In the genomic region with DNA sequence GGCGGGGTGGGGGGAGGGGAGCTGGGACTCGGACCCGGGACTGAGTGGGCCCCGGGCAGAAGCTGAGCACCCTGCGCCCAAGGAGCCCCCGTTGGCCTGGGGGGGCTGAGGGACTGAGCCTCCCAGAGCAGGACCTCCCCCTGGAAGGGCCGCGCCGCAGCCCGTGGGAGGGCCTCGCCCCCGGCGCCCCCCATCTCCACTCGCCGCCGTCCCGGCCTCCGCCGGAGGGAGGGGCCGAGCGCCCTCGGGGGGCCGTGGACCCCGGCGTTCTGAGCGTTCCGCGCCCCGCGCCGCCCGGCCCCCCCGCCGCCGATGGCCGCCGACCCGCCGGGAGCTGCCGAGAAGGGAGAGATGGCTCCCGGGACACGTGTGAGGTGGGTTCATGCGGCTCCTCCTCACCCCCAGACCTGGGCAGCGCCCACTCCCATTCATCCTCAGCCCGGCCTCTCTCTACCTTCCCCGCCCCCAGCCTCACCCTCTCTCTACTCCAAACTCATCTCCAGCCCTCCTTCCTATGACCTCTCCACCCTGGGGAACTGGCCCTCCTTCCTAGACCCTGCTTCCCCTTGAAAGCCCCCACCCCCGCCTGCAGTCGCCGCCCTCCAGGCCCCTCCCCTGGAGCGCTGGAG, we compare ENCODE assay signal across 8 cellular contexts. TPM values are rescaled to one million over a fixed set of nuclear protein-coding genes. Genes with fewer than 3 reads are reported as not detected.
DNase-seq lines count a peak whose midpoint lies in the region; ATAC-seq, FAIRE-seq and TF ChIP-seq lines count a peak whose summit lies in the region.

No MANE protein-coding gene starts in this region.

- peak overlapping the region; percentile 83 for H3K4me3 Mint-ChIP-seq in neural progenitor cell

- peak overlapping the region; percentile 68 to 71 for H3K4me2 ChIP-seq in H1 (ENCODE audit: insufficient read depth in 1 of 2, low read depth in 2 of 2, low read length in 2 of 2)
- peak overlapping the region; percentile 95 for H3K4me2 ChIP-seq in neural progenitor cell

- TF ChIP-seq RAD21 in H1 (IDR thresholded peaks at IDR 0.05 in 1 of 2, conservative IDR thresholded peaks at IDR 0.05 in 1 of 2; ENCODE audit: low read depth in 2 of 2, low read length in 2 of 2) = no peak

- no peak overlapping the region for H2BK12ac ChIP-seq in H1 (ENCODE audit: low read depth, low read length)

- POLR2A ChIA-PET in H1 (lab: Charles Lee; ENCODE audit: partially characterized antibody) = interaction anchor here (1.0 to 8.2 kb wide), 8 partner anchors 13 to 119 kb away, joined by 3 to 105 read pairs (median 8); a partner anchor contains a TSS

- H3K27me3 Mint-ChIP-seq in neural progenitor cell (ENCODE audit: insufficient read depth, low read depth) = peaks cover 17% of the 10 kb centered on the region

- H2AK5ac ChIP-seq in H1 (ENCODE audit: low read depth, low read length) = no peak overlapping the region

- H4K91ac ChIP-seq in H1 (replicated peaks; ENCODE audit: insufficient read length, low read length) = no peak overlapping the region

- H3K4me1 Mint-ChIP-seq in neural progenitor cell = peaks cover 21% of the 10 kb centered on the region

- H3K14ac ChIP-seq in H1 (ENCODE audit: insufficient read length) = no peak overlapping the region

- CTCF ChIA-PET in H1 (lab: Charles Lee; ENCODE audit: partially characterized antibody) = interaction anchor here (3.6 kb wide), 1 partner anchor 11 kb away, joined by 21 read pairs; no protein-coding TSS in a partner anchor

- H2BK20ac ChIP-seq in H1 (ENCODE audit: low read length) = no peak overlapping the region

- H3K4ac ChIP-seq in H1 (replicated peaks; ENCODE audit: insufficient read length, low read depth, low read length) = no peak overlapping the region

- H3K9me3 ChIP-seq in ES-I3 (ENCODE audit: control insufficient read depth, insufficient read depth, low read length) (no peaks in the 10 kb centered on the region), H1 (ENCODE audit: insufficient read depth in 2 of 2, low read depth in 1 of 2, low read length in 1 of 2) (no peaks in the 10 kb centered on the region), neural progenitor cell (ENCODE audit: low read depth) (no peaks in the 10 kb centered on the region)

- H2AFZ ChIP-seq in H1 (ENCODE audit: low read length) (no peak overlapping the region), neural progenitor cell (replicated peaks) (no peak overlapping the region)

- FAIRE-seq in H1 (lab: Jason Lieb, UNC) = no peak

- TF ChIP-seq EP300 in H1 (IDR thresholded peaks at IDR 0.05; ENCODE audit: borderline replicate concordance in 1 of 2, low read depth in 2 of 2, low read length in 2 of 2) = no peak

- peaks cover 4% of the 10 kb centered on the region for H3K79me1 ChIP-seq in H1 (ENCODE audit: low read depth, low read length)

- peak overlapping the region; percentile 49 for H3K9ac ChIP-seq in ES-I3 (ENCODE audit: low read depth, low read length)
- peak overlapping the region in 2 of 4 experiments; percentile 56 to 68; a peak in 5 of 7 replicates for H3K9ac ChIP-seq in H1 (replicated peaks in 1 of 4; ENCODE audit: extremely low read depth in 1 of 4, low read depth in 3 of 4, low read length in 3 of 4)
- peak overlapping the region; percentile 76 for H3K9ac ChIP-seq in neural progenitor cell

- peak overlapping the region; percentile 47 for H3K56ac ChIP-seq in H1 (replicated peaks; ENCODE audit: insufficient read length, low read depth, low read length)

- H3K27ac Mint-ChIP-seq in neural progenitor cell = no peak overlapping the region

- DNase-seq in OCI-M1 (lab: John Stamatoyannopoulos, UW) (peak; percentile 29), H1 (ENCODE audit: low read depth in 1 of 2, low spot score in 2 of 2) (peak in 1 of 2 experiments; percentile 60), neural progenitor cell (ENCODE audit: low spot score) (peak; percentile 62), NCI-H524 (lab: John Stamatoyannopoulos, UW) (no peak)

- ATAC-seq in GM18502 (IDR thresholded peaks at IDR 0.05; ENCODE audit: poor library complexity, unreplicated experiment) = no peak
- ATAC-seq in GM19467 (IDR thresholded peaks at IDR 0.05; ENCODE audit: unreplicated experiment) = no peak
- no peak for ATAC-seq in HG03095 (IDR thresholded peaks at IDR 0.05; ENCODE audit: unreplicated experiment)

- no peaks in the 10 kb centered on the region; the same call in 1 of the 2 replicates for H3K4me1 ChIP-seq in ES-I3 (ENCODE audit: insufficient read depth, low read length)
- peaks cover 0 to 9% (median 2%) of the 10 kb centered on the region in 4 experiments; a peak in 4 of 7 replicates for H3K4me1 ChIP-seq in H1 (replicated peaks in 1 of 4; ENCODE audit: control insufficient read depth in 3 of 4, insufficient read depth in 4 of 4, low read length in 3 of 4)
- H3K4me1 ChIP-seq in neural progenitor cell = no peaks in the 10 kb centered on the region

- H2BK15ac ChIP-seq in H1 (ENCODE audit: low read length) = no peak overlapping the region

- peaks cover 8% of the 10 kb centered on the region; the same call in 1 of the 2 replicates for H3K23me2 ChIP-seq in H1 (ENCODE audit: low read depth, low read length)

- peak overlapping the region; percentile 36 for H4K5ac ChIP-seq in H1 (ENCODE audit: insufficient read length, low read depth, low read length)

- no peak overlapping the region for H2BK120ac ChIP-seq in H1 (replicated peaks; ENCODE audit: low read depth, low read length)

- H3K79me2 ChIP-seq in H1 (ENCODE audit: control insufficient read depth in 1 of 2, insufficient read depth in 2 of 2, low read length in 2 of 2) (peaks cover 0 to 10% of the 10 kb centered on the region in 2 experiments; a peak in 2 of 4 replicates), neural progenitor cell (ENCODE audit: low read depth) (peaks cover 28% of the 10 kb centered on the region)

- H4K20me1 ChIP-seq in H1 (replicated peaks in 1 of 2; ENCODE audit: control insufficient read depth in 1 of 2, insufficient read depth in 2 of 2, low read length in 2 of 2) = peaks cover 2 to 3% of the 10 kb centered on the region in 2 experiments
- peaks cover 30% of the 10 kb centered on the region for H4K20me1 ChIP-seq in neural progenitor cell (ENCODE audit: low read depth)

- no peak overlapping the region; the same call in 1 of the 2 replicates for H3K18ac ChIP-seq in H1 (ENCODE audit: extremely low read depth, low read length)

- peaks cover 2% of the 10 kb centered on the region for H3K36me3 Mint-ChIP-seq in neural progenitor cell

- TF ChIP-seq CTCF in H1 (IDR thresholded peaks at IDR 0.05; ENCODE audit: control extremely low read depth in 1 of 3, insufficient read depth in 1 of 3, low read depth in 1 of 3, low read length in 3 of 3) (no peak), neural progenitor cell (IDR thresholded peaks at IDR 0.05) (no peak)

- H3K23ac ChIP-seq in H1 (ENCODE audit: insufficient read length) = no peak overlapping the region

- H2BK5ac ChIP-seq in H1 (ENCODE audit: low read depth, low read length) = no peak overlapping the region; the same call in 1 of the 2 replicates

- H3F3A ChIP-seq in neural progenitor cell (ENCODE audit: low read depth) = peaks cover 5% of the 10 kb centered on the region

- H3K4me3 ChIP-seq in H1 (ENCODE audit: extremely low read depth in 1 of 4, insufficient read depth in 2 of 4, low read depth in 3 of 4, low read length in 4 of 4) (peak overlapping the region; percentile 49 to 88 (median 62)), neural progenitor cell (peak overlapping the region; percentile 77)

- WGBS in H1 (ENCODE audit: extremely low coverage in 1 of 2, insufficient coverage in 1 of 2, insufficient read length in 1 of 2, insufficient replicate concordance in 2 of 2, low coverage in 1 of 2, low lambda C conversion rate in 2 of 2, missing lambda C conversion rate in 1 of 2), 2 experiments = 0% methylated on average over 1 of the region's 50 CpGs; no CpG with 5 or more reads in 1 of the 2 experiments

- H3K27ac ChIP-seq in H1 (ENCODE audit: low read depth, low read length) = peak overlapping the region; percentile 37; the same call in 1 of the 2 replicates
- H3K27ac ChIP-seq in neural progenitor cell = no peak overlapping the region

- H3K9me3 Mint-ChIP-seq in neural progenitor cell = no peaks in the 10 kb centered on the region

- H3K36me3 ChIP-seq in ES-I3 (ENCODE audit: insufficient read depth, low read length) = no peaks in the 10 kb centered on the region
- peaks cover 0 to 10% (median 3%) of the 10 kb centered on the region in 4 experiments; a peak in 4 of 8 replicates for H3K36me3 ChIP-seq in H1 (ENCODE audit: control insufficient read depth in 2 of 4, insufficient read depth in 4 of 4, low read length in 3 of 4)
- H3K36me3 ChIP-seq in neural progenitor cell = no peaks in the 10 kb centered on the region

- no peaks in the 10 kb centered on the region for H3K27me3 ChIP-seq in H1 (replicated peaks in 1 of 4; ENCODE audit: control insufficient read depth in 3 of 4, extremely low read depth in 1 of 4, insufficient read depth in 3 of 4, low read length in 3 of 4)
- no peaks in the 10 kb centered on the region for H3K27me3 ChIP-seq in neural progenitor cell

- H4K8ac ChIP-seq in H1 (ENCODE audit: extremely low read depth, insufficient read depth, low read length) = peak overlapping the region; percentile 72; the same call in 1 of the 2 replicates

- peak in 1 of 2 experiments; percentile 41; a peak in 1 of 3 replicates for TF ChIP-seq POLR2A in H1 (IDR thresholded peaks at IDR 0.05; ENCODE audit: control extremely low read depth in 1 of 2, low read depth in 2 of 2, low read length in 2 of 2)

RNA-seq across cellular contexts. Expression of a gene that starts 0.8 kb away (rescaled TPM):
- total RNA-seq in H1 (2021; fragmentation: NEBNext Ultra II Directional; extraction: Animal tissue kit (Norgen Biotek cat#: 25700)) = 72.2 and 74.8 TPM in 2 replicates
- polyA plus RNA-seq in H1 (2011; rRNA removed) = 47.2 and 77.3 TPM in 2 replicates
- polyA plus RNA-seq in H1 (2011; cell fraction: cytosol; rRNA removed) = 36.7 TPM
- polyA plus RNA-seq in H1 (2011; cell fraction: nucleus; rRNA removed) = 70.9 TPM
- 35.8 to 54.6 TPM (median 48.7 TPM) in 4 replicates for polyA plus RNA-seq in H1 (2012, experiment 1 of 2)
- 41.4 TPM for polyA plus RNA-seq in H1 (2012, experiment 2 of 2)
- 42.8 TPM for polyA plus RNA-seq in H1 (2013, experiment 1 of 2)
- polyA plus RNA-seq in H1 (2013, experiment 2 of 2) = 45.1 TPM
- polyA minus RNA-seq in H1 (2011; rRNA and poly(A)+ RNA removed) = 9.9 and 13.9 TPM in 2 replicates
- 46.6 TPM for polyA minus RNA-seq in H1 (2011; cell fraction: cytosol; rRNA and poly(A)+ RNA removed)
- 25.4 TPM for polyA minus RNA-seq in H1 (2011; cell fraction: nucleus; rRNA and poly(A)+ RNA removed)
- 9.2 and 76.7 TPM in 2 replicates for total RNA-seq in neural progenitor cell (ENCODE audit: low replicate concordance)

RNA-seq across cellular contexts. Expression of a gene that starts 24.7 kb away (rescaled TPM):
- total RNA-seq in H1 (2021; fragmentation: NEBNext Ultra II Directional; extraction: Animal tissue kit (Norgen Biotek cat#: 25700)) = 8.7 and 10.0 TPM in 2 replicates
- 24.5 and 26.8 TPM in 2 replicates for polyA plus RNA-seq in H1 (2011; rRNA removed)
- polyA plus RNA-seq in H1 (2011; cell fraction: cytosol; rRNA removed) = 15.8 TPM
- polyA plus RNA-seq in H1 (2011; cell fraction: nucleus; rRNA removed) = 15.7 TPM
- 6.0 to 11.3 TPM (median 9.0 TPM) in 4 replicates for polyA plus RNA-seq in H1 (2012, experiment 1 of 2)
- polyA plus RNA-seq in H1 (2012, experiment 2 of 2) = 10.6 TPM
- 10.8 TPM for polyA plus RNA-seq in H1 (2013, experiment 1 of 2)
- polyA plus RNA-seq in H1 (2013, experiment 2 of 2) = 13.1 TPM
- 11.8 and 13.4 TPM in 2 replicates for polyA minus RNA-seq in H1 (2011; rRNA and poly(A)+ RNA removed)
- 6.5 TPM for polyA minus RNA-seq in H1 (2011; cell fraction: cytosol; rRNA and poly(A)+ RNA removed)
- polyA minus RNA-seq in H1 (2011; cell fraction: nucleus; rRNA and poly(A)+ RNA removed) = 8.5 TPM
- total RNA-seq in neural progenitor cell (ENCODE audit: low replicate concordance) = 10.2 and 20.1 TPM in 2 replicates

RNA-seq across cellular contexts. Expression of a gene that starts 27.8 kb away (rescaled TPM):
- 0.77 and 0.97 TPM in 2 replicates for total RNA-seq in H1 (2021; fragmentation: NEBNext Ultra II Directional; extraction: Animal tissue kit (Norgen Biotek cat#: 25700))
- polyA plus RNA-seq in H1 (2011; rRNA removed) = 3.4 and 5.0 TPM in 2 replicates
- 1.3 TPM for polyA plus RNA-seq in H1 (2011; cell fraction: cytosol; rRNA removed)
- polyA plus RNA-seq in H1 (2011; cell fraction: nucleus; rRNA removed) = 3.2 TPM
- 0.50 to 1.1 TPM (median 1.00 TPM) in 4 replicates for polyA plus RNA-seq in H1 (2012, experiment 1 of 2)
- polyA plus RNA-seq in H1 (2012, experiment 2 of 2) = 1.0 TPM
- 1.3 TPM for polyA plus RNA-seq in H1 (2013, experiment 1 of 2)
- 1.6 TPM for polyA plus RNA-seq in H1 (2013, experiment 2 of 2)
- 0.71 and 1.3 TPM in 2 replicates for polyA minus RNA-seq in H1 (2011; rRNA and poly(A)+ RNA removed)
- 0.66 TPM for polyA minus RNA-seq in H1 (2011; cell fraction: cytosol; rRNA and poly(A)+ RNA removed)
- polyA minus RNA-seq in H1 (2011; cell fraction: nucleus; rRNA and poly(A)+ RNA removed) = 2.3 TPM
- total RNA-seq in neural progenitor cell (ENCODE audit: low replicate concordance) = 0.39 and 1.5 TPM in 2 replicates

RNA-seq across cellular contexts. Expression of a gene that starts 30.3 kb away (rescaled TPM):
- 16.5 and 17.2 TPM in 2 replicates for total RNA-seq in H1 (2021; fragmentation: NEBNext Ultra II Directional; extraction: Animal tissue kit (Norgen Biotek cat#: 25700))
- 8.6 and 10.9 TPM in 2 replicates for polyA plus RNA-seq in H1 (2011; rRNA removed)
- polyA plus RNA-seq in H1 (2011; cell fraction: cytosol; rRNA removed) = 11.8 TPM
- 9.4 TPM for polyA plus RNA-seq in H1 (2011; cell fraction: nucleus; rRNA removed)
- polyA plus RNA-seq in H1 (2012, experiment 1 of 2) = 7.8 to 12.6 TPM (median 11.7 TPM) in 4 replicates
- 8.9 TPM for polyA plus RNA-seq in H1 (2012, experiment 2 of 2)
- polyA plus RNA-seq in H1 (2013, experiment 1 of 2) = 19.0 TPM
- polyA plus RNA-seq in H1 (2013, experiment 2 of 2) = 19.9 TPM
- polyA minus RNA-seq in H1 (2011; rRNA and poly(A)+ RNA removed) = 1.2 and 1.8 TPM in 2 replicates
- polyA minus RNA-seq in H1 (2011; cell fraction: cytosol; rRNA and poly(A)+ RNA removed) = 5.0 TPM
- 4.0 TPM for polyA minus RNA-seq in H1 (2011; cell fraction: nucleus; rRNA and poly(A)+ RNA removed)
- total RNA-seq in neural progenitor cell (ENCODE audit: low replicate concordance) = 18.3 and 32.1 TPM in 2 replicates

RNA-seq across cellular contexts. Expression of a gene that starts 33.4 kb away (rescaled TPM):
- total RNA-seq in H1 (2021; fragmentation: NEBNext Ultra II Directional; extraction: Animal tissue kit (Norgen Biotek cat#: 25700)) = 29.0 and 29.6 TPM in 2 replicates
- polyA plus RNA-seq in H1 (2011; rRNA removed) = 4.8 and 8.3 TPM in 2 replicates
- 3.2 TPM for polyA plus RNA-seq in H1 (2011; cell fraction: cytosol; rRNA removed)
- polyA plus RNA-seq in H1 (2011; cell fraction: nucleus; rRNA removed) = 20.7 TPM
- 23.3 to 31.8 TPM (median 27.5 TPM) in 4 replicates for polyA plus RNA-seq in H1 (2012, experiment 1 of 2)
- polyA plus RNA-seq in H1 (2012, experiment 2 of 2) = 13.9 TPM
- 18.4 TPM for polyA plus RNA-seq in H1 (2013, experiment 1 of 2)
- 18.0 TPM for polyA plus RNA-seq in H1 (2013, experiment 2 of 2)
- polyA minus RNA-seq in H1 (2011; rRNA and poly(A)+ RNA removed) = 3.2 and 4.1 TPM in 2 replicates
- polyA minus RNA-seq in H1 (2011; cell fraction: cytosol; rRNA and poly(A)+ RNA removed) = 8.7 TPM
- polyA minus RNA-seq in H1 (2011; cell fraction: nucleus; rRNA and poly(A)+ RNA removed) = 9.1 TPM
- 3.2 and 5.8 TPM in 2 replicates for total RNA-seq in neural progenitor cell (ENCODE audit: low replicate concordance)

Comparison
In these comparisons a context has a peak if more than half of its experiments do, and no peak if none do; other contexts are left out.
1. DNase-seq: peak in OCI-M1 (single experiment) and neural progenitor cell (single experiment); none in NCI-H524 (0 of 2).